ENCODE assay signal across 8 cellular contexts in genomic region chr4:88523325-88524129, GRCh38. TPM values are rescaled to one million over a fixed set of nuclear protein-coding genes. Genes with fewer than 3 reads are reported as not detected.
DNase-seq lines count a peak whose midpoint lies in the region; ATAC-seq, FAIRE-seq and TF ChIP-seq lines count a peak whose summit lies in the region.

Gene PYURF, minus strand, starts transcription at chr4:88523776. Its CDS starts 76 bp downstream, at chr4:88523700.

- peaks cover 20% of the 10 kb centered on the region for H3K36me3 ChIP-seq in HUES64 (ENCODE audit: insufficient read depth, low read length)
- peaks cover 5% of the 10 kb centered on the region for H3K36me3 ChIP-seq in OCI-LY3 (replicated peaks; ENCODE audit: low read depth, low read length)
- peaks cover 0 to 3% of the 10 kb centered on the region in 2 experiments for H3K36me3 ChIP-seq in endothelial cell of umbilical vein (ENCODE audit: control insufficient read depth in 2 of 2, extremely low read depth in 1 of 2, insufficient read depth in 2 of 2, low read length in 2 of 2)

- peaks cover 7% of the 10 kb centered on the region for H4K20me1 ChIP-seq in OCI-LY3 (ENCODE audit: insufficient read depth, low read length)
- no peaks in the 10 kb centered on the region for H4K20me1 ChIP-seq in endothelial cell of umbilical vein (replicated peaks; ENCODE audit: control insufficient read depth, extremely low read depth, insufficient read depth, low read length)

- under 1% methylated on average over 67 of the region's 68 CpGs for WGBS in HUES64

- ATAC-seq in GM21515 (IDR thresholded peaks at IDR 0.05; ENCODE audit: unreplicated experiment): peak; percentile 84

- H3K79me2 ChIP-seq in OCI-LY3 (ENCODE audit: low read length) (peaks cover 33% of the 10 kb centered on the region), endothelial cell of umbilical vein (ENCODE audit: control insufficient read depth, insufficient read depth, low read length) (peaks cover 26% of the 10 kb centered on the region)

- intact Hi-C loops in endothelial cell of umbilical vein (cut with micrococcal nuclease): loop anchor here (1.0 to 2.0 kb wide), 3 partner anchors 11 to 490 kb away; partner anchors contain the start of gene HERC5

- no TSS peak for BruUV-seq in endothelial cell of umbilical vein (replicated peaks; lab: Mats Ljungman, UMichigan)

- dilution Hi-C loops in endothelial cell of umbilical vein (cut with MboI; ENCODE audit: extremely low pct_ligation_motif_present, low sequenced_read_pairs): no loop called here

- H3K9me3 ChIP-seq in HUES64 (ENCODE audit: insufficient read depth, low read depth, low read length) (no peaks in the 10 kb centered on the region), OCI-LY3 (ENCODE audit: insufficient read depth, low read length) (no peaks in the 10 kb centered on the region), endothelial cell of umbilical vein (replicated peaks; ENCODE audit: control insufficient read depth, insufficient read depth, low read length) (no peaks in the 10 kb centered on the region)

- H3K4me3 ChIP-seq in HUES64 (ENCODE audit: low read length) (peak within 1 kb of the TSS; percentile 96), OCI-LY3 (ENCODE audit: low read length) (peak within 1 kb of the TSS; percentile 95), endothelial cell of umbilical vein (replicated peaks in 1 of 3; ENCODE audit: insufficient read depth in 1 of 3, low read depth in 1 of 3, low read length in 3 of 3) (peak within 1 kb of the TSS; percentile 91 to 93 (median 92))

- H3K9ac ChIP-seq in HUES64 (ENCODE audit: low read depth, low read length) (peak within 1 kb of the TSS; percentile 93), OCI-LY3 (ENCODE audit: low read length) (peak within 1 kb of the TSS; percentile 93), endothelial cell of umbilical vein (replicated peaks; ENCODE audit: extremely low read depth, insufficient read depth, low read length) (peak within 1 kb of the TSS; percentile 92)

- CTCF ChIA-PET in endothelial cell of umbilical vein (lab: Charles Lee): interaction anchor here (0.6 to 5.1 kb wide), 16 partner anchors 9 to 499 kb away, joined by 3 to 42 read pairs (median 4); partner anchors contain the start of genes HERC5 and HERC6

- peak; percentile 58 for DNase-seq in D721Med (ENCODE audit: insufficient read length, low spot score)
- DNase-seq in activated T-cell treated with anti-CD3 and anti-CD28 coated beads for 1 hour (ENCODE audit: low read depth): peak; percentile 59
- DNase-seq in endothelial cell of umbilical vein (ENCODE audit: low read depth, low spot score): peak; percentile 95
- peak; percentile 95 for DNase-seq in midbrain (lab: John Stamatoyannopoulos, UW)
- peak; percentile 53 to 57 for DNase-seq in stimulated activated CD8-positive, alpha-beta memory T cell treated with anti-CD3 and anti-CD28 coated beads, Interleukin-2, amount 100 ng/mL, for 1 hour (ENCODE audit: low read depth in 2 of 2)

- peak; percentile 95 for TF ChIP-seq POLR2A in endothelial cell of umbilical vein (IDR thresholded peaks at IDR 0.05; ENCODE audit: low read depth, low read length)

- peak within 1 kb of the TSS; percentile 85 for H3K27ac ChIP-seq in HUES64 (ENCODE audit: low read depth, low read length)
- peak within 1 kb of the TSS; percentile 39 for H3K27ac ChIP-seq in OCI-LY3 (ENCODE audit: low read length)
- H3K27ac ChIP-seq in endothelial cell of umbilical vein (ENCODE audit: insufficient read depth, low read depth, low read length): peak within 1 kb of the TSS; percentile 86

- FAIRE-seq in D721Med (lab: Jason Lieb, UNC) (no peak), endothelial cell of umbilical vein (lab: Jason Lieb, UNC) (peak; percentile 87)

- peaks cover 9% of the 10 kb centered on the region; the same call in 1 of the 2 replicates for H3K4me1 ChIP-seq in HUES64 (ENCODE audit: insufficient read depth, low read length)
- H3K4me1 ChIP-seq in OCI-LY3 (ENCODE audit: low read length): peaks cover 29% of the 10 kb centered on the region
- H3K4me1 ChIP-seq in endothelial cell of umbilical vein (ENCODE audit: control insufficient read depth, extremely low read depth, insufficient read depth, low read length): peaks cover 16% of the 10 kb centered on the region

- H3K27me3 ChIP-seq in HUES64 (ENCODE audit: insufficient read depth, low read length) (no peaks in the 10 kb centered on the region), OCI-LY3 (ENCODE audit: low read depth, low read length) (no peaks in the 10 kb centered on the region), endothelial cell of umbilical vein (ENCODE audit: control insufficient read depth in 2 of 2, insufficient read depth in 2 of 2, low read length in 2 of 2) (no peaks in the 10 kb centered on the region)

- H3K9me1 ChIP-seq in endothelial cell of umbilical vein (replicated peaks; ENCODE audit: control insufficient read depth, extremely low read depth, insufficient read depth, low read length): no peaks in the 10 kb centered on the region

- H2AFZ ChIP-seq in OCI-LY3 (ENCODE audit: low read depth, low read length): peak within 1 kb of the TSS; percentile 98
- peak within 1 kb of the TSS; percentile 69 for H2AFZ ChIP-seq in endothelial cell of umbilical vein (ENCODE audit: low read depth, low read length)

- H3K4me2 ChIP-seq in OCI-LY3 (ENCODE audit: low read length) (peak within 1 kb of the TSS; percentile 99), endothelial cell of umbilical vein (ENCODE audit: insufficient read depth, low read length) (peak within 1 kb of the TSS; percentile 91)

- TF ChIP-seq CTCF in D721Med (IDR thresholded peaks at IDR 0.05; ENCODE audit: insufficient read depth, missing control alignments): no peak
- no peak for TF ChIP-seq CTCF in OCI-LY3 (IDR thresholded peaks at IDR 0.05; ENCODE audit: low read depth, low read length)
- no peak for TF ChIP-seq CTCF in endothelial cell of umbilical vein (IDR thresholded peaks at IDR 0.05; ENCODE audit: extremely low read depth in 1 of 2, insufficient read depth in 1 of 2, low read depth in 1 of 2, low read length in 2 of 2)

- POLR2A ChIA-PET in endothelial cell of umbilical vein (lab: Charles Lee): no interaction called here

TF ChIP-seq in endothelial cell of umbilical vein, 7 proteins besides CTCF, POLR2A, EP300 and RAD21:
- TF ChIP-seq MYC (IDR thresholded peaks at IDR 0.05; ENCODE audit: low read depth, low read length) (peak; percentile 50), POLR2AphosphoS5 (IDR thresholded peaks at IDR 0.05; ENCODE audit: insufficient read depth, low read depth, low read length) (peak; percentile 97), EZH2 (IDR thresholded peaks at IDR 0.05; ENCODE audit: borderline replicate concordance, low read depth, low read length, severe bottlenecking) (no peak), GATA2 (IDR thresholded peaks at IDR 0.05; ENCODE audit: insufficient read depth, insufficient read length, low read depth, low read length) (no peak), FOS (IDR thresholded peaks at IDR 0.05; ENCODE audit: borderline replicate concordance, insufficient read depth, low read length) (no peak), JUN (IDR thresholded peaks at IDR 0.05; ENCODE audit: borderline replicate concordance, insufficient read depth, insufficient read length, low read depth) (no peak), MAX (IDR thresholded peaks at IDR 0.05; ENCODE audit: insufficient read depth, insufficient read length) (peak; percentile 39)

RNA-seq across cellular contexts. Expression of gene PYURF, which starts in this region (rescaled TPM):
- polyA plus RNA-seq in HUES64 (2013, experiment 1 of 2): 61.8 TPM
- polyA plus RNA-seq in HUES64 (2013, experiment 2 of 2): 68.0 TPM
- total RNA-seq in endothelial cell of umbilical vein: 79.7 and 81.8 TPM in 2 replicates
- polyA plus RNA-seq in endothelial cell of umbilical vein: 45.0 and 59.1 TPM in 2 replicates
- polyA plus RNA-seq in endothelial cell of umbilical vein (2011; cell fraction: cytosol; rRNA removed): 48.0 and 48.6 TPM in 2 replicates
- polyA plus RNA-seq in endothelial cell of umbilical vein (2011; cell fraction: nucleus; rRNA removed): 13.5 and 20.1 TPM in 2 replicates
- 82.9 and 119 TPM in 2 replicates for polyA plus RNA-seq in endothelial cell of umbilical vein (2012)
- 24.0 and 27.8 TPM in 2 replicates for polyA minus RNA-seq in endothelial cell of umbilical vein
- 16.6 TPM for polyA minus RNA-seq in endothelial cell of umbilical vein (2011; cell fraction: cytosol; rRNA and poly(A)+ RNA removed)
- polyA minus RNA-seq in endothelial cell of umbilical vein (2011; cell fraction: nucleus; rRNA and poly(A)+ RNA removed): 6.7 and 8.7 TPM in 2 replicates

Comparison
In these comparisons a context has a peak if more than half of its experiments do, and no peak if none do; other contexts are left out.
1. Peak in every context shown above with its lines: DNase-seq, ATAC-seq, H3K4me3 ChIP-seq and H3K27ac ChIP-seq.